ENCODE assay signal across 10 cellular contexts in genomic region chr2:186575302-186575701, GRCh38. TPM values are rescaled to one million over a fixed set of nuclear protein-coding genes. Genes with fewer than 3 reads are reported as not detected.
DNase-seq lines count a peak whose midpoint lies in the region; ATAC-seq, FAIRE-seq and TF ChIP-seq lines count a peak whose summit lies in the region.
"Had no signal": no experiment of that assay in that cellular context is flagged by ENCODE, and none has a peak within 500 bp of the region (broad histone marks: within the 10 kb centered on the region; RNA-seq: fewer than 3 reads in every experiment).

No MANE protein-coding gene starts in this region.

- POLR2A ChIA-PET in T-cell (lab: Charles Lee) = no interaction called here

- H3K4me1 Mint-ChIP-seq in astrocyte (ENCODE audit: low read depth, unreplicated experiment) (peaks cover 39% of the 10 kb centered on the region), T-cell (no peaks in the 10 kb centered on the region)

- H3K4me3 Mint-ChIP-seq in astrocyte (ENCODE audit: unreplicated experiment) (peak overlapping the region; percentile 47), T-cell (no peak overlapping the region)

- no peaks in the 10 kb centered on the region for H3K9me3 Mint-ChIP-seq in astrocyte (ENCODE audit: unreplicated experiment)
- no peaks in the 10 kb centered on the region for H3K9me3 Mint-ChIP-seq in T-cell

- peak; percentile 93 for FAIRE-seq in astrocyte (lab: Jason Lieb, UNC)
- FAIRE-seq: colon, GM18507 had no signal

- H3K27ac Mint-ChIP-seq in astrocyte (ENCODE audit: unreplicated experiment) = peak overlapping the region; percentile 99
- no peak overlapping the region for H3K27ac Mint-ChIP-seq in T-cell

- H2AFZ ChIP-seq in astrocyte (ENCODE audit: low read depth, low read length) = no peak overlapping the region

- peak overlapping the region; percentile 92 for H3K27ac ChIP-seq in astrocyte (ENCODE audit: low read depth, low read length)

- DNase-seq in A172 (ENCODE audit: low spot score) = peak; percentile 99
- peak; percentile 98 for DNase-seq in LHCN-M2 (ENCODE audit: low read depth)
- DNase-seq in astrocyte (ENCODE audit: low read depth) = peak; percentile 99
- peak; percentile 99 for DNase-seq in kidney tubule cell (ENCODE audit: low spot score)
- DNase-seq in D341Med (ENCODE audit: low spot score) = no peak
- no peak for DNase-seq in T-cell

- no peak overlapping the region for H3K4me3 ChIP-seq in astrocyte (ENCODE audit: insufficient read depth, low read depth, low read length)

- no peaks in the 10 kb centered on the region for H3K79me2 ChIP-seq in astrocyte (ENCODE audit: insufficient read depth, low read length)

- no peaks in the 10 kb centered on the region for H3K9me3 ChIP-seq in astrocyte (ENCODE audit: insufficient read depth, low read depth, low read length)

- H4K20me1 ChIP-seq in astrocyte (ENCODE audit: insufficient read depth, low read length) = no peaks in the 10 kb centered on the region

- H3K36me3 ChIP-seq in astrocyte (ENCODE audit: insufficient read depth, low read length) = no peaks in the 10 kb centered on the region

- H3K27me3 ChIP-seq in astrocyte (ENCODE audit: insufficient read depth, low read length) = no peaks in the 10 kb centered on the region

- H3K36me3 Mint-ChIP-seq in astrocyte (ENCODE audit: low read depth, unreplicated experiment) = no peaks in the 10 kb centered on the region
- H3K36me3 Mint-ChIP-seq in T-cell = no peaks in the 10 kb centered on the region

- H3K9ac ChIP-seq in astrocyte (ENCODE audit: low read length) = peak overlapping the region; percentile 57

- CTCF ChIA-PET in T-cell (lab: Charles Lee) = no interaction called here

- H3K27me3 Mint-ChIP-seq in astrocyte (ENCODE audit: low read depth, unreplicated experiment) (no peaks in the 10 kb centered on the region), T-cell (peaks cover 0 to 2% of the 10 kb centered on the region in 2 donors)

- H3K4me1 ChIP-seq in astrocyte (ENCODE audit: insufficient read depth, low read length) = peaks cover 31% of the 10 kb centered on the region

- peak; percentile 59 for ATAC-seq in GM18861 (IDR thresholded peaks at IDR 0.05; ENCODE audit: unreplicated experiment)
- ATAC-seq in HG02678 (IDR thresholded peaks at IDR 0.05; ENCODE audit: unreplicated experiment) = no peak
- no peak for ATAC-seq in T-cell (replicated peaks in 1 of 4)

- no peak for TF ChIP-seq CTCF in astrocyte (IDR thresholded peaks at IDR 0.05; ENCODE audit: insufficient read depth, low read depth, low read length)

- H3K4me2 ChIP-seq in astrocyte (ENCODE audit: low read length) = peak overlapping the region; percentile 61

RNA-seq across cellular contexts. Expression of gene ITGAV, which starts 14.6 kb away (rescaled TPM):
- total RNA-seq in A172 (2014; rRNA removed; shearing (Covaris generic)) = 104 and 110 TPM in 2 replicates
- total RNA-seq in LHCN-M2 (2014; rRNA removed) = 104 and 125 TPM in 2 replicates
- polyA plus RNA-seq in LHCN-M2 (2012) = 25.6 TPM
- total RNA-seq in astrocyte = 661 and 779 TPM in 2 replicates
- 1 to 10 TPM; 5.8 to 9.5 (median 5.9) TPM for total RNA-seq in T-cell

Comparison
In these comparisons a context has a peak if more than half of its experiments do, and no peak if none do; other contexts are left out.
1. DNase-seq: peak in A172 (single experiment), LHCN-M2 (single experiment), astrocyte (single experiment) and kidney tubule cell (single experiment); none in D341Med (single experiment) and T-cell (0 of 34).